In the genomic region with DNA sequence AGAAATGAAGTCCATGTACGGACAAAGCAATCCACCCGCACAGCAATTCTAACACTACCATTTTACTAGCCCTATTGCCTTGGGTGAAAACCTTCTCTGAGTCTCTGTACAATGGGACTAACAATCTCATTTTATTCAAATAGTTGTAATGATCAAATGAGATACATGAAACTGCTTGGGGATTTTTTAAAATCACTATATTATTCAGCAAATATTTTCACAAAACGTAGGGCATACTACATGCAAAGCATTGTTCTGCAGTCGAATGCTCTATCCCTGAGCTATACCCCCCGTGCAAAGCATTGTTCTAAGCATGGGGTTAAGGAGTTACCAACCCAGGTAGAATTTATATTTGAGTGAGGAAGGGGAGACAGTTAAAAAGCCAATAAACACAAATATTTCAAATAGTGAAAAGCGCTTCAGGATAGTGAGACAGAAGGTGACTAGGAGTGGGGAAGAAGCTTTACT, we compare ENCODE assay signal across 8 cellular contexts. TPM values are rescaled to one million over a fixed set of nuclear protein-coding genes. Genes with fewer than 3 reads are reported as not detected.
A peak's percentile ranks its signal among the peaks of the same experiment; 100 is the strongest.
DNase-seq lines count a peak whose midpoint lies in the region.

No MANE protein-coding gene starts in this region.

- H3K9ac ChIP-seq in neuronal stem cell (ENCODE audit: low read depth, low read length, poor library complexity) = no peak overlapping the region

- no peak overlapping the region for H2AK5ac ChIP-seq in neuronal stem cell (ENCODE audit: low read depth, low read length)

- H2BK5ac ChIP-seq in neuronal stem cell (ENCODE audit: low read length) = no peak overlapping the region

- no peak overlapping the region for H3K23ac ChIP-seq in neuronal stem cell (ENCODE audit: low read depth, low read length, poor library complexity)

- in situ Hi-C loops in KBM-7 (cut with MboI; ENCODE audit: low pct_unique_long_range_greater_than_20kb, low sequenced_read_pairs) = no loop called here

- H3K27me3 ChIP-seq in neuronal stem cell (ENCODE audit: control insufficient read depth in 3 of 3, insufficient read depth in 3 of 3, low read depth in 1 of 3, low read length in 3 of 3) = no peaks in the 10 kb centered on the region

- peaks cover 45% of the 10 kb centered on the region for H3K4me1 Mint-ChIP-seq in activated naive CD4-positive, alpha-beta T cell treated with anti-CD3 and anti-CD28 coated beads, Interleukin-2, amount 50 U/mL, for 24 hours

- H3K4ac ChIP-seq in neuronal stem cell (ENCODE audit: low read length) = no peak overlapping the region

- WGBS in neuronal stem cell (ENCODE audit: extremely low coverage in 2 of 2, insufficient read length in 2 of 2, insufficient replicate concordance in 1 of 2), 2 donors = no CpG with 5 or more reads among the region's 6 CpGs

- no peak overlapping the region for H3K18ac ChIP-seq in neuronal stem cell (ENCODE audit: low read length)

- peak overlapping the region; percentile 65 to 66 for H3K4me3 ChIP-seq in neuronal stem cell (ENCODE audit: low read length in 2 of 2)

- DNase-seq in activated naive CD4-positive, alpha-beta T cell (lab: John Stamatoyannopoulos, UW) = no peak
- no peak for DNase-seq in neuronal stem cell (ENCODE audit: low spot score)
- DNase-seq in NCI-H446 (lab: John Stamatoyannopoulos, UW) = no peak
- DNase-seq in HuH-7.5 (ENCODE audit: low spot score) = no peak
- DNase-seq in KBM-7 = no peak

- no peak overlapping the region for H4K8ac ChIP-seq in neuronal stem cell (ENCODE audit: low read depth, low read length)

- H3K27ac Mint-ChIP-seq in activated naive CD4-positive, alpha-beta T cell treated with anti-CD3 and anti-CD28 coated beads, Interleukin-2, amount 50 U/mL, for 24 hours = peak overlapping the region; percentile 97

- H2BK15ac ChIP-seq in neuronal stem cell (ENCODE audit: low read length) = no peak overlapping the region

- H3K36me3 Mint-ChIP-seq in activated naive CD4-positive, alpha-beta T cell treated with anti-CD3 and anti-CD28 coated beads, Interleukin-2, amount 50 U/mL, for 24 hours = peaks cover 4% of the 10 kb centered on the region

- H3K27me3 Mint-ChIP-seq in activated naive CD4-positive, alpha-beta T cell treated with anti-CD3 and anti-CD28 coated beads, Interleukin-2, amount 50 U/mL, for 24 hours = no peaks in the 10 kb centered on the region

- H3K36me3 ChIP-seq in KOPT-K1 (ENCODE audit: insufficient read depth, low read length) (no peaks in the 10 kb centered on the region), neuronal stem cell (replicated peaks in 1 of 2; ENCODE audit: control insufficient read depth in 2 of 2, insufficient read depth in 2 of 2, low read length in 2 of 2) (peaks cover 0 to 5% of the 10 kb centered on the region in 2 donors)

- peaks cover 6 to 13% of the 10 kb centered on the region in 2 donors for H3K4me1 ChIP-seq in neuronal stem cell (ENCODE audit: control insufficient read depth in 2 of 2, insufficient read depth in 1 of 2, low read depth in 1 of 2, low read length in 2 of 2)

- H3K9me3 ChIP-seq in KOPT-K1 (ENCODE audit: insufficient read depth, low read length, poor library complexity, severe bottlenecking) (no peaks in the 10 kb centered on the region), neuronal stem cell (replicated peaks in 1 of 2; ENCODE audit: control insufficient read depth in 2 of 2, insufficient read depth in 1 of 2, low read depth in 1 of 2, low read length in 2 of 2) (no peaks in the 10 kb centered on the region)

- H3K27ac ChIP-seq in KOPT-K1 (ENCODE audit: low read depth, low read length, poor library complexity, severe bottlenecking) = peak overlapping the region; percentile 86
- peak overlapping the region; percentile 97 for H3K27ac ChIP-seq in cingulate gyrus (ENCODE audit: low read depth, low read length)
- H3K27ac ChIP-seq in neuronal stem cell (replicated peaks; ENCODE audit: low read length) = no peak overlapping the region

- H2BK120ac ChIP-seq in neuronal stem cell (ENCODE audit: low read depth, low read length) = no peak overlapping the region

- peak overlapping the region; percentile 100 for H3K4me3 Mint-ChIP-seq in activated naive CD4-positive, alpha-beta T cell treated with anti-CD3 and anti-CD28 coated beads, Interleukin-2, amount 50 U/mL, for 24 hours

- H3K9me3 Mint-ChIP-seq in activated naive CD4-positive, alpha-beta T cell treated with anti-CD3 and anti-CD28 coated beads, Interleukin-2, amount 50 U/mL, for 24 hours = no peaks in the 10 kb centered on the region

- no peak overlapping the region for H2BK12ac ChIP-seq in neuronal stem cell (ENCODE audit: low read length)

- H3K4me2 ChIP-seq in neuronal stem cell (ENCODE audit: insufficient read depth, low read length, poor library complexity, severe bottlenecking) = peak overlapping the region; percentile 46

- H3K79me1 ChIP-seq in neuronal stem cell (ENCODE audit: low read depth, low read length) = no peaks in the 10 kb centered on the region

- no peak overlapping the region for H3K14ac ChIP-seq in neuronal stem cell (ENCODE audit: low read length)

- H4K91ac ChIP-seq in neuronal stem cell (ENCODE audit: low read depth, low read length, poor library complexity) = no peak overlapping the region

- peak overlapping the region; percentile 93 for H2AFZ ChIP-seq in neuronal stem cell (ENCODE audit: low read length)

RNA-seq across cellular contexts. Expression of gene ATF7, which starts 0.6 kb away (rescaled TPM):
- polyA plus RNA-seq in neuronal stem cell (2013, experiment 1 of 2) = 17.4 TPM
- polyA plus RNA-seq in neuronal stem cell (2013, experiment 2 of 2) = 17.3 TPM

RNA-seq across cellular contexts. Expression of gene ATP5MC2, which starts 49.1 kb away (rescaled TPM):
- polyA plus RNA-seq in neuronal stem cell (2013, experiment 1 of 2) = 847 TPM
- 851 TPM for polyA plus RNA-seq in neuronal stem cell (2013, experiment 2 of 2)
